In the genomic region with DNA sequence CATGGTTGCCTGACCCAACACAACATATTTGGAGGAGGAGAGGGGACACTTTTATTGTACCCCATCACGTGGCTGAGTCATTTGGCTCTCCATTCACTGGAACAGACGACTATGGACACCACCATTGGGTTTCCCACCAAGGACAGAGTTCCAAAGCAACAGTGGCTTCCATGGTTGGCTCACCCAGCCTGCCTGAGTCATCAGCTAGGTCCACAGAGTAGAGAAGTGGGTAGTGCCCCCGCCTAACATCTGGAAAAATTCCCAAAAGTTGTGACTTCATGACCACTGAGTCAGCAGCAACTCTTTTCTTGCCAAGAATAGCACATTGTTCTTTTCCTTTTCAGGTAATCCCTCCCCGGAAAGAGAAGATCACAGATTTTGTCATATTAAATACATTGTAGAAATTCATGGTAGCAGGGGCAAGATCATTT, we compare ENCODE assay signal across 9 cellular contexts. TPM values are rescaled to one million over a fixed set of nuclear protein-coding genes. Genes with fewer than 3 reads are reported as not detected.
DNase-seq lines count a peak whose midpoint lies in the region; FAIRE-seq and TF ChIP-seq lines count a peak whose summit lies in the region.
"Had no signal": no experiment of that assay in that cellular context is flagged by ENCODE, and none has a peak within 500 bp of the region (broad histone marks: within the 10 kb centered on the region; RNA-seq: fewer than 3 reads in every experiment).

No MANE protein-coding gene starts in this region.

- peaks cover 0 to 8% of the 10 kb centered on the region in 2 donors for H3K4me1 ChIP-seq in esophagus (ENCODE audit: control insufficient read depth in 2 of 2, insufficient read depth in 2 of 2, low read length in 1 of 2)
- peaks cover 8 to 13% of the 10 kb centered on the region in 2 donors for H3K4me1 ChIP-seq in small intestine (ENCODE audit: control insufficient read depth in 2 of 2, insufficient read depth in 1 of 2, low read depth in 1 of 2, low read length in 1 of 2)

- WGBS in esophagus, 2 donors, result 21 to 30% methylated on average over 4 of the region's 4 CpGs
- WGBS in small intestine, 3 donors, result 32 to 48% (median 44%) methylated on average over 4 of the region's 4 CpGs

- H3K36me3 ChIP-seq in esophagus (ENCODE audit: control insufficient read depth in 2 of 2, insufficient read depth in 2 of 2, low read length in 1 of 2) (no peaks in the 10 kb centered on the region), small intestine (ENCODE audit: control insufficient read depth in 2 of 2, insufficient read depth in 2 of 2, low read length in 2 of 2) (no peaks in the 10 kb centered on the region)

- H3K27ac ChIP-seq in esophagus (ENCODE audit: low read depth in 2 of 2, low read length in 1 of 2) (peak overlapping the region; percentile 49 to 87), small intestine (ENCODE audit: low read depth in 1 of 2, low read length in 1 of 2) (peak overlapping the region; percentile 62 to 82)

- no peak for TF ChIP-seq CTCF in GM10266 (IDR thresholded peaks at IDR 0.05; ENCODE audit: control insufficient read depth, insufficient read depth, low read depth, missing control alignments)

- peak; percentile 76 for DNase-seq in GM03348 (ENCODE audit: low spot score)
- peak; percentile 87 for DNase-seq in SW480 (ENCODE audit: low spot score)
- DNase-seq in small intestine, result peak; percentile 24
- no peak for DNase-seq in stimulated activated naive CD4-positive, alpha-beta T cell (lab: John Stamatoyannopoulos, UW)
- DNase-seq in GM10266 (ENCODE audit: extremely low spot score), result no peak
- DNase-seq in 8988T, result no peak
- no peak for DNase-seq in activated CD4-positive, CD25-positive, alpha-beta regulatory T cell treated with anti-CD3 and anti-CD28 coated beads, Interleukin-2, amount 50 U/mL, for 72 hours

- no peak for FAIRE-seq in small intestine (lab: Jason Lieb, UNC)

- H3K9me3 ChIP-seq in esophagus (ENCODE audit: control insufficient read depth in 2 of 2, insufficient read depth in 1 of 2, low read depth in 1 of 2, low read length in 1 of 2), result no peaks in the 10 kb centered on the region
- no peaks in the 10 kb centered on the region for H3K9me3 ChIP-seq in small intestine (ENCODE audit: control insufficient read depth, low read depth)

- no peak overlapping the region for H3K4me3 ChIP-seq in esophagus (ENCODE audit: low read depth in 1 of 2, low read length in 2 of 2)
- H3K4me3 ChIP-seq in small intestine (ENCODE audit: low read depth in 1 of 2, low read length in 2 of 2), result no peak overlapping the region
- H3K4me3 ChIP-seq: GM23338 had no signal

- H3K27me3 ChIP-seq in esophagus (ENCODE audit: control insufficient read depth in 1 of 2, insufficient read depth in 2 of 2, low read length in 2 of 2), result no peaks in the 10 kb centered on the region
- no peaks in the 10 kb centered on the region for H3K27me3 ChIP-seq in small intestine (ENCODE audit: control insufficient read depth in 2 of 2, insufficient read depth in 2 of 2, low read length in 2 of 2)

RNA-seq across cellular contexts. Expression of gene PPP1R2, which starts 3.0 kb away (rescaled TPM):
- polyA plus RNA-seq in esophagus (10 to 100 TPM; 21.9 to 38.3 TPM), small intestine (10 to 100 TPM; 32.7 to 34.3 (median 32.7) TPM)

RNA-seq across cellular contexts. Expression of gene APOD, which starts 37.6 kb away (rescaled TPM):
- 10 to 100 TPM; 21.6 to 96.1 TPM for polyA plus RNA-seq in esophagus
- polyA plus RNA-seq in small intestine, result 10 to 100 TPM in 2 of 3 donors, 1 to 10 TPM in 1; 2.9 to 64.2 (median 15.7) TPM
- polyA plus RNA-seq: GM23338 had no signal

Comparison
In these comparisons a context has a peak if more than half of its experiments do, and no peak if none do; other contexts are left out.
1. DNase-seq: peak in GM03348 (single experiment), SW480 (single experiment) and small intestine (single experiment); none in stimulated activated naive CD4-positive, alpha-beta T cell (0 of 6), GM10266 (single experiment), 8988T (single experiment) and activated CD4-positive, CD25-positive, alpha-beta regulatory T cell treated with anti-CD3 and anti-CD28 coated beads, Interleukin-2, amount 50 U/mL, for 72 hours (single experiment).